8 cellular contexts compared by ENCODE assay signal in the genomic region with DNA sequence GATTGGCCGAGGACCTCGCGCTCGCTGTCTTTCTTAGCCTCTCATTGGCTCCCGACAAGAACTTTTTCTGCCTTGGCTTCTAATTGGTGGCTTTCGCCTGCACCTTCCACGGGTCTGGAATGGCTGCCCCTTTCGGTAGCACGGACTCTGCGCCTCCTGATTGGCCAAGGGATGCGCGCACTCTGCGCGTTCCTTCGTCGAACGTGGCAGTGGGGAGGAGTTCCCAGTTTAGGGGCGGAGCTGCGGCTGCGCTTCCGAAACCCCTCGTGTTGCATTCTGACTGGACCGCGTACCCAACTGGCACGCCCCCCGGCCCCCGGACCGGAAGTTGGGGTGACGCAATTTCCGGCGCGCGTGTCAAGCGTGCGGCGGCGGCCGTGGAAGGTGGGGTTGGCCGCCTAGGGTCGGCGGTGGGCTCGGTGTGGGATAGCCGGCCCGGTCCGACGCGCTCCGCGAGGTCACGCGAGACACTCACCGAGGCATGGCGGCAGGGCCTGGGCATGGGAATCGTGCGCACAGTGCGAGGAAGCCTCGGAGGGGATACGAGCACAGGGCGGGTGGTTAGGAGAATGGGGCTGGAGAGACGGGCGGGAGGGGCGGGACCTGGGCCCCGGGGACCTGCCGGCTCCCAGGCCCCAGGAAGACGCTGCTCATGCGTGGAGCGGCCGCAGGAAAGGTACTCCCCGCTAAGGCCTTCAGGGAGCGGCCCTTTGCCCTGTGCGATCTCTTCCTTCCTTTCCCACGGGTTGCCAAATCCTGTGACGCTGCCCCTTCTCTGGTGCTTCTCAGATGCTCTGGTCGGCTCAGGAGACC. TPM values are rescaled to one million over a fixed set of nuclear protein-coding genes. Genes with fewer than 3 reads are reported as not detected.
DNase-seq lines count a peak whose midpoint lies in the region; ATAC-seq, FAIRE-seq and TF ChIP-seq lines count a peak whose summit lies in the region.

No MANE protein-coding gene starts in this region.

- H2AFZ ChIP-seq in H1 (ENCODE audit: low read length): no peak overlapping the region

- peaks cover 13 to 56% of the 10 kb centered on the region in 2 experiments for H3K79me2 ChIP-seq in H1 (ENCODE audit: control insufficient read depth in 1 of 2, insufficient read depth in 2 of 2, low read length in 2 of 2)

- H2BK5ac ChIP-seq in H1 (ENCODE audit: low read depth, low read length): peak overlapping the region; percentile 98

- TF ChIP-seq EP300 in H1 (IDR thresholded peaks at IDR 0.05; ENCODE audit: borderline replicate concordance in 1 of 2, low read depth in 2 of 2, low read length in 2 of 2): no peak

- peak; percentile 71 for ATAC-seq in GM21381 (IDR thresholded peaks at IDR 0.05; ENCODE audit: unreplicated experiment)
- peak; percentile 88 for ATAC-seq in activated CD8-positive, alpha-beta memory T cell treated with anti-CD3 and anti-CD28 coated beads, Interleukin-2, amount 10 ng/mL, durations not matched to agents 7 days and 5 days
- ATAC-seq in memory B cell (ENCODE audit: low read depth): peak; percentile 76

- H2BK12ac ChIP-seq in H1 (ENCODE audit: low read depth, low read length): peak overlapping the region; percentile 90

- no peak overlapping the region for H3K14ac ChIP-seq in H1 (ENCODE audit: insufficient read length)

- peaks cover 18% of the 10 kb centered on the region for H3K4me1 Mint-ChIP-seq in Caco-2 (ENCODE audit: low read depth, unreplicated experiment)
- peaks cover 50% of the 10 kb centered on the region for H3K4me1 Mint-ChIP-seq in activated CD8-positive, alpha-beta memory T cell treated with anti-CD3 and anti-CD28 coated beads, Interleukin-2, amount 10 ng/mL, durations not matched to agents 7 days and 5 days
- H3K4me1 Mint-ChIP-seq in memory B cell: peaks cover 9% of the 10 kb centered on the region

- H3K27ac ChIP-seq in H1 (ENCODE audit: low read depth, low read length): peak overlapping the region; percentile 69; the same call in 1 of the 2 replicates

- peaks cover 13% of the 10 kb centered on the region for H3K79me1 ChIP-seq in H1 (ENCODE audit: low read depth, low read length)

- BruUV-seq in Caco-2 (replicated peaks; lab: Mats Ljungman, UMichigan): TSS peak; percentile 47

- no peak overlapping the region for H2BK20ac ChIP-seq in H1 (ENCODE audit: low read length)

- no peak for TF ChIP-seq RAD21 in H1 (IDR thresholded peaks at IDR 0.05 in 1 of 2, conservative IDR thresholded peaks at IDR 0.05 in 1 of 2; ENCODE audit: low read depth in 2 of 2, low read length in 2 of 2)

- H3K9me3 Mint-ChIP-seq in Caco-2 (ENCODE audit: unreplicated experiment) (no peaks in the 10 kb centered on the region), memory B cell (no peaks in the 10 kb centered on the region)
- H3K9me3 Mint-ChIP-seq in activated CD8-positive, alpha-beta memory T cell treated with anti-CD3 and anti-CD28 coated beads, Interleukin-2, amount 10 ng/mL, durations not matched to agents 7 days and 5 days (ENCODE audit: low read depth): no peaks in the 10 kb centered on the region

- H3K56ac ChIP-seq in H1 (replicated peaks; ENCODE audit: insufficient read length, low read depth, low read length): no peak overlapping the region

- DNase-seq in Caco-2: peak; percentile 99 to 100
- DNase-seq in HTR-8/SVneo (ENCODE audit: insufficient read length, low spot score): peak; percentile 99
- peak; percentile 100 for DNase-seq in NOMO-1 treated with DMSO at 0.1 percent for 48 hours (lab: John Stamatoyannopoulos, UW; ENCODE audit: unreplicated experiment)
- DNase-seq in activated CD8-positive, alpha-beta memory T cell treated with anti-CD3 and anti-CD28 coated beads, Interleukin-2, amount 10 ng/mL, durations not matched to agents 7 days and 5 days: peak; percentile 100
- DNase-seq in H1 (ENCODE audit: low read depth in 1 of 2, low spot score in 2 of 2): peak; percentile 99 to 100
- peak; percentile 99 for DNase-seq in memory B cell (ENCODE audit: low spot score in 2 of 2)
- DNase-seq in stimulated activated CD8-positive, alpha-beta memory T cell treated with anti-CD3 and anti-CD28 coated beads, Interleukin-12 subunit alpha, Interleukin-12 subunit beta, amount 100 ng/mL, for 1 hour (ENCODE audit: low read depth): peak; percentile 99

- H3K36me3 Mint-ChIP-seq in Caco-2 (ENCODE audit: insufficient read depth, unreplicated experiment): peaks cover 98% of the 10 kb centered on the region
- H3K36me3 Mint-ChIP-seq in activated CD8-positive, alpha-beta memory T cell treated with anti-CD3 and anti-CD28 coated beads, Interleukin-2, amount 10 ng/mL, durations not matched to agents 7 days and 5 days: peaks cover 33% of the 10 kb centered on the region
- H3K36me3 Mint-ChIP-seq in memory B cell: peaks cover 5% of the 10 kb centered on the region

- H3K4me3 Mint-ChIP-seq in Caco-2 (ENCODE audit: unreplicated experiment) (peak overlapping the region; percentile 89), memory B cell (peak overlapping the region; percentile 86)
- peak overlapping the region; percentile 94 for H3K4me3 Mint-ChIP-seq in activated CD8-positive, alpha-beta memory T cell treated with anti-CD3 and anti-CD28 coated beads, Interleukin-2, amount 10 ng/mL, durations not matched to agents 7 days and 5 days

- H4K20me1 ChIP-seq in H1 (replicated peaks in 1 of 2; ENCODE audit: control insufficient read depth in 1 of 2, insufficient read depth in 2 of 2, low read length in 2 of 2): peaks cover 10 to 33% of the 10 kb centered on the region in 2 experiments

- intact Hi-C loops in Caco-2 (cut with micrococcal nuclease; ENCODE audit: unreplicated experiment): loop anchor here (1.0 kb wide), 2 partner anchors 11 to 28 kb away; a partner anchor contains a TSS

- H3K27ac Mint-ChIP-seq in Caco-2 (ENCODE audit: unreplicated experiment) (peak overlapping the region; percentile 94), memory B cell (peak overlapping the region; percentile 95)
- peak overlapping the region; percentile 94 for H3K27ac Mint-ChIP-seq in activated CD8-positive, alpha-beta memory T cell treated with anti-CD3 and anti-CD28 coated beads, Interleukin-2, amount 10 ng/mL, durations not matched to agents 7 days and 5 days

- POLR2A ChIA-PET in Caco-2 (lab: Charles Lee) (interaction anchor here (0.5 to 1.2 kb wide), 9 partner anchors 9 to 494 kb away, joined by 3 to 7 read pairs (median 3); a partner anchor contains a TSS), H1 (lab: Charles Lee; ENCODE audit: partially characterized antibody) (interaction anchor here (0.6 to 3.6 kb wide), 18 partner anchors 9 to 350 kb away, joined by 3 to 18 read pairs (median 4); a partner anchor contains a TSS)

- no peak overlapping the region for H2BK120ac ChIP-seq in H1 (replicated peaks; ENCODE audit: low read depth, low read length)

- H3K27me3 Mint-ChIP-seq in Caco-2 (ENCODE audit: insufficient read depth, unreplicated experiment) (no peaks in the 10 kb centered on the region), memory B cell (no peaks in the 10 kb centered on the region)
- H3K27me3 Mint-ChIP-seq in activated CD8-positive, alpha-beta memory T cell treated with anti-CD3 and anti-CD28 coated beads, Interleukin-2, amount 10 ng/mL, durations not matched to agents 7 days and 5 days: no peaks in the 10 kb centered on the region

- peak overlapping the region; percentile 87 for H4K91ac ChIP-seq in H1 (replicated peaks; ENCODE audit: insufficient read length, low read length)

- H3K4ac ChIP-seq in H1 (replicated peaks; ENCODE audit: insufficient read length, low read depth, low read length): peak overlapping the region; percentile 97

- CTCF ChIA-PET in Caco-2 (lab: Charles Lee) (interaction anchor here (1.1 kb wide), 1 partner anchor 54 kb away, joined by 4 read pairs; no protein-coding TSS in a partner anchor), H1 (lab: Charles Lee; ENCODE audit: partially characterized antibody) (interaction anchor here (1.0 kb wide), 1 partner anchor 27 kb away, joined by 3 read pairs; no protein-coding TSS in a partner anchor)
- CTCF ChIA-PET in activated CD8-positive, alpha-beta memory T cell treated with anti-CD3 and anti-CD28 coated beads, Interleukin-2, amount 10 ng/mL, durations not matched to agents 7 days and 5 days (lab: Charles Lee): interaction anchor here (1.0 to 1.9 kb wide), 2 partner anchors 9 to 39 kb away, joined by 3 to 16 read pairs; a partner anchor contains a TSS

- peak overlapping the region; percentile 61 for H3K4me3 ChIP-seq in Caco-2 (ENCODE audit: low read depth, low read length)
- peak overlapping the region; percentile 79 to 95 (median 90) for H3K4me3 ChIP-seq in H1 (ENCODE audit: extremely low read depth in 1 of 4, insufficient read depth in 2 of 4, low read depth in 3 of 4, low read length in 4 of 4)

- H3K9me3 ChIP-seq in Caco-2: no peaks in the 10 kb centered on the region
- H3K9me3 ChIP-seq in H1 (ENCODE audit: insufficient read depth in 2 of 2, low read depth in 1 of 2, low read length in 1 of 2): no peaks in the 10 kb centered on the region

- H3K23ac ChIP-seq in H1 (ENCODE audit: insufficient read length): no peak overlapping the region

- H4K8ac ChIP-seq in H1 (ENCODE audit: extremely low read depth, insufficient read depth, low read length): peak overlapping the region; percentile 94; the same call in 1 of the 2 replicates

- peak overlapping the region; percentile 83 to 92 for H3K4me2 ChIP-seq in H1 (ENCODE audit: insufficient read depth in 1 of 2, low read depth in 2 of 2, low read length in 2 of 2)

- peak overlapping the region; percentile 80 for H4K5ac ChIP-seq in H1 (ENCODE audit: insufficient read length, low read depth, low read length)

- WGBS in H1 (ENCODE audit: extremely low coverage in 1 of 2, insufficient coverage in 1 of 2, insufficient read length in 1 of 2, insufficient replicate concordance in 2 of 2, low coverage in 1 of 2, low lambda C conversion rate in 2 of 2, missing lambda C conversion rate in 1 of 2), 2 experiments: 2% methylated on average over 62 of the region's 74 CpGs; no CpG with 5 or more reads in 1 of the 2 experiments

- TF ChIP-seq CTCF in Caco-2 (IDR thresholded peaks at IDR 0.05; ENCODE audit: insufficient read depth in 1 of 2, low read depth in 1 of 2, low read length in 1 of 2, severe bottlenecking in 1 of 2, unreplicated experiment in 1 of 2): no peak
- TF ChIP-seq CTCF in H1 (IDR thresholded peaks at IDR 0.05; ENCODE audit: control extremely low read depth in 1 of 3, insufficient read depth in 1 of 3, low read depth in 1 of 3, low read length in 3 of 3): no peak

- H2BK15ac ChIP-seq in H1 (ENCODE audit: low read length): no peak overlapping the region

- H3K18ac ChIP-seq in H1 (ENCODE audit: extremely low read depth, low read length): peak overlapping the region; percentile 98; the same call in 1 of the 2 replicates

- H3K36me3 ChIP-seq in Caco-2 (ENCODE audit: control insufficient read depth, insufficient read depth, low read length) (peaks cover 6% of the 10 kb centered on the region), H1 (ENCODE audit: control insufficient read depth in 2 of 4, insufficient read depth in 4 of 4, low read length in 3 of 4) (peaks cover 6 to 33% (median 14%) of the 10 kb centered on the region in 4 experiments; a peak in 7 of 8 replicates)

- peak; percentile 52 to 69; a peak in 2 of 3 replicates for TF ChIP-seq POLR2A in H1 (IDR thresholded peaks at IDR 0.05; ENCODE audit: control extremely low read depth in 1 of 2, low read depth in 2 of 2, low read length in 2 of 2)

- peak overlapping the region; percentile 71; the same call in 1 of the 2 replicates for H2AK5ac ChIP-seq in H1 (ENCODE audit: low read depth, low read length)

- H3K23me2 ChIP-seq in H1 (ENCODE audit: low read depth, low read length): peaks cover 8% of the 10 kb centered on the region

- FAIRE-seq in HTR-8/SVneo (lab: Jason Lieb, UNC) (peak; percentile 95), H1 (lab: Jason Lieb, UNC) (peak; percentile 60)

- no peaks in the 10 kb centered on the region for H3K27me3 ChIP-seq in Caco-2 (replicated peaks; ENCODE audit: control insufficient read depth, insufficient read depth, low read length)
- no peaks in the 10 kb centered on the region for H3K27me3 ChIP-seq in H1 (replicated peaks in 1 of 4; ENCODE audit: control insufficient read depth in 3 of 4, extremely low read depth in 1 of 4, insufficient read depth in 3 of 4, low read length in 3 of 4)

- H3K9ac ChIP-seq in H1 (replicated peaks in 1 of 4; ENCODE audit: extremely low read depth in 1 of 4, low read depth in 3 of 4, low read length in 3 of 4): peak overlapping the region; percentile 76 to 92 (median 86)

- H3K4me1 ChIP-seq in Caco-2 (peaks cover 17% of the 10 kb centered on the region), H1 (replicated peaks in 1 of 4; ENCODE audit: control insufficient read depth in 3 of 4, insufficient read depth in 4 of 4, low read length in 3 of 4) (peaks cover 0 to 5% (median 5%) of the 10 kb centered on the region in 4 experiments; a peak in 5 of 7 replicates)

RNA-seq across cellular contexts. Expression of a gene that starts 0.6 kb away (rescaled TPM):
- total RNA-seq in Caco-2 (2022): 895 and 958 TPM in 2 replicates
- 100 to 1,000 TPM; 333 to 416 TPM for total RNA-seq in activated CD8-positive, alpha-beta memory T cell treated with anti-CD3 and anti-CD28 coated beads, Interleukin-2, amount 10 ng/mL, durations not matched to agents 7 days and 5 days
- total RNA-seq in H1 (2021; fragmentation: NEBNext Ultra II Directional; extraction: Animal tissue kit (Norgen Biotek cat#: 25700)): 374 and 379 TPM in 2 replicates
- polyA plus RNA-seq in H1 (2011; rRNA removed): 41.4 and 66.6 TPM in 2 replicates
- 49.7 TPM for polyA plus RNA-seq in H1 (2011; cell fraction: cytosol; rRNA removed)
- 116 TPM for polyA plus RNA-seq in H1 (2011; cell fraction: nucleus; rRNA removed)
- polyA plus RNA-seq in H1 (2012, experiment 1 of 2): 306 to 512 TPM (median 430 TPM) in 4 replicates
- polyA plus RNA-seq in H1 (2012, experiment 2 of 2): 477 TPM
- polyA plus RNA-seq in H1 (2013, experiment 1 of 2): 846 TPM
- 918 TPM for polyA plus RNA-seq in H1 (2013, experiment 2 of 2)
- polyA minus RNA-seq in H1 (2011; rRNA and poly(A)+ RNA removed): 63.4 and 66.2 TPM in 2 replicates
- 124 TPM for polyA minus RNA-seq in H1 (2011; cell fraction: cytosol; rRNA and poly(A)+ RNA removed)
- polyA minus RNA-seq in H1 (2011; cell fraction: nucleus; rRNA and poly(A)+ RNA removed): 107 TPM

RNA-seq across cellular contexts. Expression of a gene that starts 10.2 kb away (rescaled TPM):
- 253 and 292 TPM in 2 replicates for total RNA-seq in Caco-2 (2022)
- total RNA-seq in activated CD8-positive, alpha-beta memory T cell treated with anti-CD3 and anti-CD28 coated beads, Interleukin-2, amount 10 ng/mL, durations not matched to agents 7 days and 5 days: 100 to 1,000 TPM; 693 to 725 TPM
- 217 and 246 TPM in 2 replicates for total RNA-seq in H1 (2021; fragmentation: NEBNext Ultra II Directional; extraction: Animal tissue kit (Norgen Biotek cat#: 25700))
- polyA plus RNA-seq in H1 (2011; rRNA removed): 62.4 and 155 TPM in 2 replicates
- 39.2 TPM for polyA plus RNA-seq in H1 (2011; cell fraction: cytosol; rRNA removed)
- 107 TPM for polyA plus RNA-seq in H1 (2011; cell fraction: nucleus; rRNA removed)
- polyA plus RNA-seq in H1 (2012, experiment 1 of 2): 161 to 279 TPM (median 213 TPM) in 4 replicates
- polyA plus RNA-seq in H1 (2012, experiment 2 of 2): 154 TPM
- 184 TPM for polyA plus RNA-seq in H1 (2013, experiment 1 of 2)
- polyA plus RNA-seq in H1 (2013, experiment 2 of 2): 192 TPM
- polyA minus RNA-seq in H1 (2011; rRNA and poly(A)+ RNA removed): 14.2 and 21.5 TPM in 2 replicates
- polyA minus RNA-seq in H1 (2011; cell fraction: cytosol; rRNA and poly(A)+ RNA removed): 58.5 TPM
- 44.3 TPM for polyA minus RNA-seq in H1 (2011; cell fraction: nucleus; rRNA and poly(A)+ RNA removed)

RNA-seq across cellular contexts. Expression of a gene that starts 26.1 kb away (rescaled TPM):
- 0.93 TPM in 1 of 2 replicates, not detected in the other for total RNA-seq in Caco-2 (2022)
- total RNA-seq in activated CD8-positive, alpha-beta memory T cell treated with anti-CD3 and anti-CD28 coated beads, Interleukin-2, amount 10 ng/mL, durations not matched to agents 7 days and 5 days: not detected
- total RNA-seq in H1 (2021; fragmentation: NEBNext Ultra II Directional; extraction: Animal tissue kit (Norgen Biotek cat#: 25700)): not detected in 2 replicates
- polyA plus RNA-seq in H1 (2011; rRNA removed): 0.27 and 0.30 TPM in 2 replicates
- polyA plus RNA-seq in H1 (2011; cell fraction: cytosol; rRNA removed): not detected
- 0.43 TPM for polyA plus RNA-seq in H1 (2011; cell fraction: nucleus; rRNA removed)
- polyA plus RNA-seq in H1 (2012, experiment 1 of 2): 0.17 to 0.51 TPM (median 0.20 TPM) in 3 of 4 replicates, not detected in the other
- polyA plus RNA-seq in H1 (2012, experiment 2 of 2): not detected
- 0.34 TPM for polyA plus RNA-seq in H1 (2013, experiment 1 of 2)
- polyA plus RNA-seq in H1 (2013, experiment 2 of 2): 0.46 TPM
- polyA minus RNA-seq in H1 (2011; rRNA and poly(A)+ RNA removed): not detected in 2 replicates
- not detected for polyA minus RNA-seq in H1 (2011; cell fraction: cytosol; rRNA and poly(A)+ RNA removed)
- polyA minus RNA-seq in H1 (2011; cell fraction: nucleus; rRNA and poly(A)+ RNA removed): not detected

RNA-seq across cellular contexts. Expression of a gene that starts 27.9 kb away (rescaled TPM):
- 59.7 and 60.0 TPM in 2 replicates for total RNA-seq in Caco-2 (2022)
- 10 to 100 TPM; 49.9 to 50.1 TPM for total RNA-seq in activated CD8-positive, alpha-beta memory T cell treated with anti-CD3 and anti-CD28 coated beads, Interleukin-2, amount 10 ng/mL, durations not matched to agents 7 days and 5 days
- total RNA-seq in H1 (2021; fragmentation: NEBNext Ultra II Directional; extraction: Animal tissue kit (Norgen Biotek cat#: 25700)): 103 and 115 TPM in 2 replicates
- polyA plus RNA-seq in H1 (2011; rRNA removed): 151 and 250 TPM in 2 replicates
- polyA plus RNA-seq in H1 (2011; cell fraction: cytosol; rRNA removed): 137 TPM
- 155 TPM for polyA plus RNA-seq in H1 (2011; cell fraction: nucleus; rRNA removed)
- 57.5 to 88.6 TPM (median 84.7 TPM) in 4 replicates for polyA plus RNA-seq in H1 (2012, experiment 1 of 2)
- polyA plus RNA-seq in H1 (2012, experiment 2 of 2): 119 TPM
- 91.7 TPM for polyA plus RNA-seq in H1 (2013, experiment 1 of 2)
- 90.0 TPM for polyA plus RNA-seq in H1 (2013, experiment 2 of 2)
- 11.4 and 21.6 TPM in 2 replicates for polyA minus RNA-seq in H1 (2011; rRNA and poly(A)+ RNA removed)
- 42.3 TPM for polyA minus RNA-seq in H1 (2011; cell fraction: cytosol; rRNA and poly(A)+ RNA removed)
- polyA minus RNA-seq in H1 (2011; cell fraction: nucleus; rRNA and poly(A)+ RNA removed): 29.7 TPM

RNA-seq across cellular contexts. Expression of a gene that starts 30.4 kb away (rescaled TPM):
- 248 and 252 TPM in 2 replicates for total RNA-seq in Caco-2 (2022)
- total RNA-seq in activated CD8-positive, alpha-beta memory T cell treated with anti-CD3 and anti-CD28 coated beads, Interleukin-2, amount 10 ng/mL, durations not matched to agents 7 days and 5 days: 100 to 1,000 TPM; 215 to 236 TPM
- total RNA-seq in H1 (2021; fragmentation: NEBNext Ultra II Directional; extraction: Animal tissue kit (Norgen Biotek cat#: 25700)): 186 and 191 TPM in 2 replicates
- 83.8 and 118 TPM in 2 replicates for polyA plus RNA-seq in H1 (2011; rRNA removed)
- 130 TPM for polyA plus RNA-seq in H1 (2011; cell fraction: cytosol; rRNA removed)
- 148 TPM for polyA plus RNA-seq in H1 (2011; cell fraction: nucleus; rRNA removed)
- 149 to 176 TPM (median 160 TPM) in 4 replicates for polyA plus RNA-seq in H1 (2012, experiment 1 of 2)
- 125 TPM for polyA plus RNA-seq in H1 (2012, experiment 2 of 2)
- 83.8 TPM for polyA plus RNA-seq in H1 (2013, experiment 1 of 2)
- 84.5 TPM for polyA plus RNA-seq in H1 (2013, experiment 2 of 2)
- polyA minus RNA-seq in H1 (2011; rRNA and poly(A)+ RNA removed): 107 and 142 TPM in 2 replicates
- polyA minus RNA-seq in H1 (2011; cell fraction: cytosol; rRNA and poly(A)+ RNA removed): 69.6 TPM
- 53.1 TPM for polyA minus RNA-seq in H1 (2011; cell fraction: nucleus; rRNA and poly(A)+ RNA removed)

Comparison
In these comparisons a context has a peak if more than half of its experiments do, and no peak if none do; other contexts are left out.
1. Peak in every context shown above with its lines: DNase-seq, ATAC-seq, H3K4me3 ChIP-seq and H3K27ac ChIP-seq.